Comparison of ENCODE assay signal across 8 cellular contexts in genomic region chr1:58575831-58576726, GRCh38. TPM values are rescaled to one million over a fixed set of nuclear protein-coding genes. Genes with fewer than 3 reads are reported as not detected.
DNase-seq lines count a peak whose midpoint lies in the region; ATAC-seq and TF ChIP-seq lines count a peak whose summit lies in the region.

No MANE protein-coding gene starts in this region.

- H3K27ac ChIP-seq in iPS-18a (ENCODE audit: low read length): no peak overlapping the region
- H3K27ac ChIP-seq in smooth muscle cell (ENCODE audit: low read depth): no peak overlapping the region

- H3K4me1 ChIP-seq in iPS-18a (ENCODE audit: control insufficient read depth, low read depth, low read length): peaks cover 17% of the 10 kb centered on the region
- no peaks in the 10 kb centered on the region for H3K4me1 ChIP-seq in smooth muscle cell (ENCODE audit: low read depth)

- H3K4me1 Mint-ChIP-seq in HFFc6 (ENCODE audit: low read depth): peaks cover 41% of the 10 kb centered on the region
- peaks cover 30% of the 10 kb centered on the region for H3K4me1 Mint-ChIP-seq in activated naive CD8-positive, alpha-beta T cell (ENCODE audit: low read depth)

- peaks cover 49% of the 10 kb centered on the region for H3K27me3 Mint-ChIP-seq in HFFc6 (ENCODE audit: insufficient read depth)
- H3K27me3 Mint-ChIP-seq in activated naive CD8-positive, alpha-beta T cell: peaks cover 44% of the 10 kb centered on the region

- H3K4me3 Mint-ChIP-seq in HFFc6: peak overlapping the region; percentile 76
- H3K4me3 Mint-ChIP-seq in activated naive CD8-positive, alpha-beta T cell: peak overlapping the region; percentile 78

- H3K9me3 Mint-ChIP-seq in HFFc6: no peaks in the 10 kb centered on the region
- H3K9me3 Mint-ChIP-seq in activated naive CD8-positive, alpha-beta T cell (ENCODE audit: low read depth): no peaks in the 10 kb centered on the region

- H3K36me3 Mint-ChIP-seq in HFFc6 (ENCODE audit: low read depth): peaks cover 12% of the 10 kb centered on the region
- peaks cover 3% of the 10 kb centered on the region for H3K36me3 Mint-ChIP-seq in activated naive CD8-positive, alpha-beta T cell

- H3F3A ChIP-seq in smooth muscle cell (ENCODE audit: low read depth): no peaks in the 10 kb centered on the region

- H3K36me3 ChIP-seq in iPS-18a (ENCODE audit: control insufficient read depth, low read depth, low read length) (no peaks in the 10 kb centered on the region), smooth muscle cell (ENCODE audit: low read depth) (no peaks in the 10 kb centered on the region)

- peak overlapping the region; percentile 84 for H3K4me2 ChIP-seq in smooth muscle cell

- H3K9ac ChIP-seq in iPS-18a (ENCODE audit: low read length) (no peak overlapping the region), smooth muscle cell (ENCODE audit: low read depth) (no peak overlapping the region)

- TF ChIP-seq CTCF in HFFc6 (IDR thresholded peaks at IDR 0.05) (no peak), smooth muscle cell (IDR thresholded peaks at IDR 0.05; ENCODE audit: borderline replicate concordance, insufficient read depth, poor library complexity, severe bottlenecking) (no peak)

- no peak overlapping the region for H2AFZ ChIP-seq in smooth muscle cell (ENCODE audit: low read depth)

- peak overlapping the region; percentile 76 for H3K27ac Mint-ChIP-seq in HFFc6
- no peak overlapping the region for H3K27ac Mint-ChIP-seq in activated naive CD8-positive, alpha-beta T cell

- DNase-seq in HFFc6 (no peak), smooth muscle cell (lab: John Stamatoyannopoulos, UW; ENCODE audit: unreplicated experiment) (no peak), NCI-H69 (lab: John Stamatoyannopoulos, UW) (no peak), NCI-H524 treated with DMSO at 0.1 percent for 48 hours (lab: John Stamatoyannopoulos, UW) (no peak), Kasumi-1 (lab: John Stamatoyannopoulos, UW) (no peak)

- no peaks in the 10 kb centered on the region for H3K79me2 ChIP-seq in smooth muscle cell (ENCODE audit: low read depth)

- H4K20me1 ChIP-seq in smooth muscle cell (ENCODE audit: low read depth): no peaks in the 10 kb centered on the region

- no peak for ATAC-seq in HG03139 (IDR thresholded peaks at IDR 0.05; ENCODE audit: unreplicated experiment)

- H3K4me3 ChIP-seq in iPS-18a (ENCODE audit: low read length): peak overlapping the region; percentile 49
- H3K4me3 ChIP-seq in smooth muscle cell: peak overlapping the region; percentile 44

- no peaks in the 10 kb centered on the region for H3K9me3 ChIP-seq in iPS-18a (ENCODE audit: control insufficient read depth, low read depth, low read length)
- no peaks in the 10 kb centered on the region for H3K9me3 ChIP-seq in smooth muscle cell (replicated peaks; ENCODE audit: low read depth)

- 97% methylated on average over 60 of the region's 69 CpGs for WGBS in smooth muscle cell (ENCODE audit: low lambda C conversion rate)

- H3K27me3 ChIP-seq in iPS-18a (ENCODE audit: control insufficient read depth, insufficient read depth, low read length): peaks cover 38% of the 10 kb centered on the region
- peaks cover 16% of the 10 kb centered on the region for H3K27me3 ChIP-seq in smooth muscle cell (ENCODE audit: low read depth)

RNA-seq across cellular contexts. Expression of gene TACSTD2, which starts 1.0 kb away (rescaled TPM):
- total RNA-seq in HFFc6 (2021; fragmentation: NEBNext Ultra II Directional; extraction: Animal tissue kit (Norgen Biotek cat#: 25700)): 10 to 100 TPM in 4 of 6 experiments, under 1 TPM in 2; 0.55 to 13.3 (median 12.2) TPM
- total RNA-seq in smooth muscle cell: 10.9 and 27.3 TPM in 2 replicates
- 9.8 and 37.5 TPM in 2 replicates for polyA plus RNA-seq in smooth muscle cell

RNA-seq across cellular contexts. Expression of gene OMA1, which starts 29.6 kb away (rescaled TPM):
- 10 to 100 TPM; 10.5 to 14.8 (median 13.1) TPM for total RNA-seq in HFFc6 (2021; fragmentation: NEBNext Ultra II Directional; extraction: Animal tissue kit (Norgen Biotek cat#: 25700))
- total RNA-seq in smooth muscle cell: 12.5 and 17.0 TPM in 2 replicates
- 4.4 and 6.3 TPM in 2 replicates for polyA plus RNA-seq in smooth muscle cell
